In the genomic region with DNA sequence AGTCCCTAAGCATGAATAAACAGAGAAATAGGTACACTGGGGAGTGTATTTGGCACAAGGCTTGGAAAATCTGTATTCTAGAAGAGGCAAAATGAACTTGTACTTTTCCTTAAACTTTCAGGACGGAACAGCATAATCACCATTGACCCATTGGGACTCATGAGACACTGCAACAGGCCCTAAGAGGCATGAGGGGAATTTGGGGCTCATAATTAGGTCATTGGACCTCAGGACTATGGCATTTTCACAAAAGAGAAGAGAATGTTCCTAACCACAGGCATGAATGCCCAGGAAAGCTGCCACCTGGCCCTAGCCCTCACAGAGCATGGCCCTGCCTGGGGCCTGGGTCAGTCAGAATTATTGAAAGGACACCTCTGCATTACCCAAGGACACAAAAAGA, we compare ENCODE assay signal across 14 cellular contexts.
"Had no signal": no experiment of that assay in that cellular context is flagged by ENCODE, and none has a peak within 500 bp of the region (broad histone marks: within the 10 kb centered on the region; RNA-seq: fewer than 3 reads in every experiment).

No MANE protein-coding gene starts in this region.

- H3K4me3 ChIP-seq: gastrocnemius medialis, heart right ventricle, right atrium auricular region, suprapubic skin, thyroid gland had no signal

- ATAC-seq: esophagus mucosa; gastrocnemius medialis; heart right ventricle; naive thymus-derived CD8-positive, alpha-beta T cell; stimulated activated effector memory CD8-positive, alpha-beta T cell treated with anti-CD3 and anti-CD28 coated beads, Interleukin-12 subunit alpha, Interleukin-12 subunit beta, amount 100 ng/mL, for 72 hours; stimulated activated naive CD8-positive, alpha-beta T cell treated with anti-CD3 and anti-CD28 coated beads, Interleukin-15, Interleukin-2, amounts not matched to agents 100 U/mL and 50 U/mL, for 24 hours had no signal

- DNase-seq: effector memory CD4-positive, alpha-beta T cell; gastrocnemius medialis; heart right ventricle; hypothalamus; kidney glomerular epithelial cell; naive thymus-derived CD8-positive, alpha-beta T cell; stimulated activated CD4-positive, alpha-beta T cell treated with anti-CD3 and anti-CD28 coated beads, Interleukin-4, amount 100 ng/mL, for 1 hour; stimulated activated CD8-positive, alpha-beta memory T cell treated with anti-CD3 and anti-CD28 coated beads, Interleukin-4, amount 100 ng/mL, for 48 hours; stimulated activated naive CD8-positive, alpha-beta T cell treated with anti-CD3 and anti-CD28 coated beads, Interleukin-15, Interleukin-2, amounts not matched to agents 100 U/mL and 50 U/mL, for 24 hours; thyroid gland had no signal
